Comparison of ENCODE assay signal across 29 cellular contexts in genomic region chr9:24793711-24794110, GRCh38.
"Had no signal": no experiment of that assay in that cellular context is flagged by ENCODE, and none has a peak within 500 bp of the region (broad histone marks: within the 10 kb centered on the region; RNA-seq: fewer than 3 reads in every experiment).

No MANE protein-coding gene starts in this region.

- H3K4me1 Mint-ChIP-seq: endodermal cell; naive thymus-derived CD4-positive, alpha-beta T cell; nephron; neural progenitor cell; stimulated activated naive B cell treated with anti-CD40 and anti-IgM and Interleukin-4, amounts not matched to agents 10 μg/mL and 1 μg/mL and 100 μg/mL, for 72 hours had no signal

- H3K27ac Mint-ChIP-seq: endodermal cell; naive thymus-derived CD4-positive, alpha-beta T cell; nephron; neural progenitor cell; progenitor cell of endocrine pancreas; stimulated activated naive B cell treated with anti-CD40 and anti-IgM and Interleukin-4, amounts not matched to agents 10 μg/mL and 1 μg/mL and 100 μg/mL, for 72 hours; stimulated activated naive CD8-positive, alpha-beta T cell treated with anti-CD3 and anti-CD28 coated beads, Interleukin-15, Interleukin-2, amounts not matched to agents 100 ng/mL and 50 ng/mL, for 24 hours had no signal

- H3K4me3 Mint-ChIP-seq: endodermal cell; naive thymus-derived CD4-positive, alpha-beta T cell; nephron; neural progenitor cell; stimulated activated naive B cell treated with anti-CD40 and anti-IgM and Interleukin-4, amounts not matched to agents 10 μg/mL and 1 μg/mL and 100 μg/mL, for 72 hours; stimulated activated naive CD8-positive, alpha-beta T cell treated with anti-CD3 and anti-CD28 coated beads, Interleukin-15, Interleukin-2, amounts not matched to agents 100 ng/mL and 50 ng/mL, for 24 hours had no signal

- H3K9me3 Mint-ChIP-seq: endodermal cell had no signal

- H3K4me3 ChIP-seq: heart right ventricle, left lung, neural progenitor cell, right atrium auricular region, skin epidermis, suprapubic skin, transverse colon, upper lobe of right lung, uterus had no signal

- H3K36me3 Mint-ChIP-seq: naive thymus-derived CD4-positive, alpha-beta T cell; neural progenitor cell; stimulated activated naive B cell treated with anti-CD40 and anti-IgM and Interleukin-4, amounts not matched to agents 10 μg/mL and 1 μg/mL and 100 μg/mL, for 72 hours had no signal

- DNase-seq: cerebellar nuclear complex; effector CD8-positive, alpha-beta T cell; endodermal cell; foreskin melanocyte; glutamatergic neuron; heart right ventricle; hippocampal formation; left cardiac atrium; left lung; mesendoderm; midbrain; naive thymus-derived CD4-positive, alpha-beta T cell; stimulated activated CD4-positive, alpha-beta T cell treated with anti-CD3 and anti-CD28 coated beads, Interleukin-15, amount 100 ng/mL, for 24 hours; stimulated activated CD4-positive, alpha-beta T cell treated with anti-CD3 and anti-CD28 coated beads, Interleukin-2, amount 100 ng/mL, for 48 hours; stimulated activated naive B cell treated with anti-CD40 and anti-IgM and Interleukin-4, amounts not matched to agents 10 μg/mL and 1 μg/mL and 100 μg/mL, for 72 hours; transverse colon; upper lobe of right lung; uterus had no signal

- H3K27me3 ChIP-seq: heart right ventricle, left lung, neural progenitor cell, right atrium auricular region, suprapubic skin, transverse colon, upper lobe of right lung, uterus had no signal

- H2AFZ ChIP-seq: neural progenitor cell, parathyroid adenoma had no signal

- H3K4me1 ChIP-seq: heart right ventricle, left lung, neural progenitor cell, parathyroid adenoma, right atrium auricular region, suprapubic skin, transverse colon, upper lobe of right lung, uterus had no signal

- H3K9ac ChIP-seq: neural progenitor cell, parathyroid adenoma had no signal

- ATAC-seq: esophagus mucosa; heart right ventricle; left cardiac atrium; left lung; naive thymus-derived CD4-positive, alpha-beta T cell; sciatic nerve; upper lobe of right lung had no signal

- H3K9me3 ChIP-seq: right atrium auricular region, suprapubic skin, transverse colon, upper lobe of right lung, uterus had no signal

- H3K79me2 ChIP-seq: parathyroid adenoma had no signal

- H3K36me3 ChIP-seq: heart right ventricle, left lung, neural progenitor cell, right atrium auricular region, suprapubic skin, transverse colon, upper lobe of right lung, uterus had no signal

- H3K27ac ChIP-seq: epithelial cell of prostate, heart right ventricle, left lung, neural progenitor cell, parathyroid adenoma, right atrium auricular region, skin epidermis, suprapubic skin, transverse colon, upper lobe of right lung, uterus had no signal

- H3K4me2 ChIP-seq: neural progenitor cell had no signal

- H3K27me3 Mint-ChIP-seq: naive thymus-derived CD4-positive, alpha-beta T cell; progenitor cell of endocrine pancreas; stimulated activated naive B cell treated with anti-CD40 and anti-IgM and Interleukin-4, amounts not matched to agents 10 μg/mL and 1 μg/mL and 100 μg/mL, for 72 hours; stimulated activated naive CD8-positive, alpha-beta T cell treated with anti-CD3 and anti-CD28 coated beads, Interleukin-15, Interleukin-2, amounts not matched to agents 100 ng/mL and 50 ng/mL, for 24 hours had no signal
